ENCODE assay signal across 20 cellular contexts in the genomic region with DNA sequence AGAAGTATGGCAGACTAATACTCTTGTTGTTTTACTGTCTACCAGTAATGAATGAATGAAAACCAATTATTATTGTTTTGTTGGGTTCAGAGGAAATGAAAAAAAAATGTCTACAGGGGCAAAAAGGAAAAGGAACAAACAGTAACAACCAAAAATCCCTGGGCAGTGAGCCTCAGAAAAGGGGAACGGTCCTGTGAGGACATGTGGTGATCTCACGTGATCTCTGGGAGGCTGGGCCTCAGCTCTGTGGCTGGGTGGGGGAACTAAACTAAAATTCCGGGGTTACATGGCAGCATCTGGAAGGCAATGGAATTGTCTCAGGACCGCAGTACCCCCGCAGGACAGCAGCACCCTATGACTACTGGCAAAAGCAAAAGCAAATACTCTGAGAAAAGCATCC.
DNase-seq lines count a peak whose midpoint lies in the region; ATAC-seq and TF ChIP-seq lines count a peak whose summit lies in the region.
"Had no signal": no experiment of that assay in that cellular context is flagged by ENCODE, and none has a peak within 500 bp of the region (broad histone marks: within the 10 kb centered on the region; RNA-seq: fewer than 3 reads in every experiment).

No MANE protein-coding gene starts in this region.

- no peak overlapping the region for H3K4me3 Mint-ChIP-seq in activated CD4-positive, alpha-beta T cell treated with anti-CD3 and anti-CD28 coated beads for 36 hours
- no peak overlapping the region for H3K4me3 Mint-ChIP-seq in activated T-helper 17 cell treated with anti-CD3 and anti-CD28 coated beads, Interleukin-2, amount 50 U/mL, for 72 hours
- no peak overlapping the region for H3K4me3 Mint-ChIP-seq in nephron
- H3K4me3 Mint-ChIP-seq: GM23338 had no signal

- H3K9me3 ChIP-seq in KOPT-K1 (ENCODE audit: insufficient read depth, low read length, poor library complexity, severe bottlenecking) (no peaks in the 10 kb centered on the region), SJCRH30 (replicated peaks) (no peaks in the 10 kb centered on the region)

- peaks cover 60% of the 10 kb centered on the region for H3K4me1 Mint-ChIP-seq in activated CD4-positive, alpha-beta T cell treated with anti-CD3 and anti-CD28 coated beads for 36 hours
- H3K4me1 Mint-ChIP-seq in activated T-helper 17 cell treated with anti-CD3 and anti-CD28 coated beads, Interleukin-2, amount 50 U/mL, for 72 hours, result peaks cover 21% of the 10 kb centered on the region
- peaks cover 38% of the 10 kb centered on the region for H3K4me1 Mint-ChIP-seq in nephron
- H3K4me1 Mint-ChIP-seq: GM23338 had no signal

- TF ChIP-seq CTCF in nephron (IDR thresholded peaks at IDR 0.05; ENCODE audit: unreplicated experiment in 3 of 3) (no peak), GM10248 (IDR thresholded peaks at IDR 0.05; ENCODE audit: control extremely low read depth, extremely low read depth, low read depth, missing control alignments) (no peak)

- H3K27me3 ChIP-seq in SJCRH30, result no peaks in the 10 kb centered on the region; the same call in 1 of the 2 replicates

- CTCF ChIA-PET in activated CD4-positive, alpha-beta T cell treated with anti-CD3 and anti-CD28 coated beads for 36 hours (lab: Charles Lee), result no interaction called here
- CTCF ChIA-PET in GM10248 (lab: Yijun Ruan, JAX), result interaction anchor here (1.1 to 1.7 kb wide), 5 partner anchors 10 to 80 kb away, joined by 3 to 4 read pairs (median 4); partner anchors contain the start of gene AFF3

- H3K27ac ChIP-seq in KOPT-K1 (ENCODE audit: low read depth, low read length, poor library complexity, severe bottlenecking) (peak overlapping the region; percentile 47), SJCRH30 (no peak overlapping the region)

- POLR2A ChIA-PET in activated CD4-positive, alpha-beta T cell treated with anti-CD3 and anti-CD28 coated beads for 36 hours (lab: Charles Lee), result no interaction called here
- POLR2A ChIA-PET in GM10248 (lab: Yijun Ruan, JAX), result interaction anchor here (0.5 kb wide), 1 partner anchor 19 kb away, joined by 3 read pairs; no protein-coding TSS in a partner anchor

- peak overlapping the region; percentile 79 for H3K27ac Mint-ChIP-seq in activated CD4-positive, alpha-beta T cell treated with anti-CD3 and anti-CD28 coated beads for 36 hours
- H3K27ac Mint-ChIP-seq in activated T-helper 17 cell treated with anti-CD3 and anti-CD28 coated beads, Interleukin-2, amount 50 U/mL, for 72 hours, result peak overlapping the region; percentile 43
- peak overlapping the region in 2 of 3 experiments; percentile 4 to 17 for H3K27ac Mint-ChIP-seq in nephron
- H3K27ac Mint-ChIP-seq: GM23338 had no signal

- no peaks in the 10 kb centered on the region for H3K27me3 Mint-ChIP-seq in activated CD4-positive, alpha-beta T cell treated with anti-CD3 and anti-CD28 coated beads for 36 hours
- H3K27me3 Mint-ChIP-seq in activated T-helper 17 cell treated with anti-CD3 and anti-CD28 coated beads, Interleukin-2, amount 50 U/mL, for 72 hours, result peaks cover 11% of the 10 kb centered on the region
- no peaks in the 10 kb centered on the region for H3K27me3 Mint-ChIP-seq in nephron (ENCODE audit: low read depth)

- H3K9me3 Mint-ChIP-seq in activated CD4-positive, alpha-beta T cell treated with anti-CD3 and anti-CD28 coated beads for 36 hours (ENCODE audit: low read depth), result peaks cover 3% of the 10 kb centered on the region
- peaks cover 4% of the 10 kb centered on the region for H3K9me3 Mint-ChIP-seq in activated T-helper 17 cell treated with anti-CD3 and anti-CD28 coated beads, Interleukin-2, amount 50 U/mL, for 72 hours
- H3K9me3 Mint-ChIP-seq in nephron, result peaks cover 21% of the 10 kb centered on the region

- no peak for DNase-seq in activated CD4-positive, alpha-beta T cell treated with anti-CD3 and anti-CD28 coated beads for 36 hours
- DNase-seq in activated CD4-positive, alpha-beta T cell treated with anti-CD3 and anti-CD28 coated beads for 48 hours, result no peak
- DNase-seq in SJCRH30 (no peak), GM10248 (ENCODE audit: extremely low spot score) (no peak)
- DNase-seq: CD8-positive, alpha-beta memory T cell; DMS79; HCEC 1CT; MM.1S; NCI-H1105 treated with DMSO at 0.1 percent for 48 hours; NCI-H1694; NCI-H2081 treated with DMSO at 0.1 percent for 48 hours; NCI-H446 treated with DMSO at 0.1 percent for 48 hours; NCI-H748 treated with DMSO at 0.1 percent for 48 hours had no signal

- no peak overlapping the region for H3K4me3 ChIP-seq in SJCRH30
- H3K4me3 ChIP-seq: GM23338 had no signal

- H3K36me3 Mint-ChIP-seq in activated CD4-positive, alpha-beta T cell treated with anti-CD3 and anti-CD28 coated beads for 36 hours (ENCODE audit: low read depth), result peaks cover 6% of the 10 kb centered on the region
- H3K36me3 Mint-ChIP-seq in activated T-helper 17 cell treated with anti-CD3 and anti-CD28 coated beads, Interleukin-2, amount 50 U/mL, for 72 hours (ENCODE audit: low read depth), result no peaks in the 10 kb centered on the region
- peaks cover 58% of the 10 kb centered on the region for H3K36me3 Mint-ChIP-seq in nephron (ENCODE audit: low read depth)

- intact Hi-C loops in activated CD4-positive, alpha-beta T cell treated with anti-CD3 and anti-CD28 coated beads for 36 hours (cut with DNase I, micrococcal nuclease), result loop anchor here in 1 of 2 experiments (10.0 kb wide), 1 partner anchor 522 kb away; no protein-coding TSS in a partner anchor

- H3K36me3 ChIP-seq in KOPT-K1 (ENCODE audit: insufficient read depth, low read length) (no peaks in the 10 kb centered on the region), SJCRH30 (no peaks in the 10 kb centered on the region)

- no peaks in the 10 kb centered on the region for H3K4me1 ChIP-seq in SJCRH30

- ATAC-seq in activated CD4-positive, alpha-beta T cell treated with anti-CD3 and anti-CD28 coated beads for 36 hours, result no peak
- no peak for ATAC-seq in activated T-helper 17 cell treated with anti-CD3 and anti-CD28 coated beads, Interleukin-2, amount 50 U/mL, for 72 hours (replicated peaks)
- no peak for ATAC-seq in HG03159 (IDR thresholded peaks at IDR 0.05; ENCODE audit: unreplicated experiment)
- ATAC-seq: GM23338, Panc1, Right ventricle myocardium inferior had no signal

Comparison
In these comparisons a context has a peak if more than half of its experiments do, and no peak if none do; other contexts are left out.
1. H3K27ac Mint-ChIP-seq: peak in every context shown above with its lines; median percentile 79 in activated CD4-positive, alpha-beta T cell treated with anti-CD3 and anti-CD28 coated beads for 36 hours; 43 in activated T-helper 17 cell treated with anti-CD3 and anti-CD28 coated beads, Interleukin-2, amount 50 U/mL, for 72 hours; 10 in nephron.